ENCODE assay signal across 1 cellular context in genomic region chr3:32428092-32429068, GRCh38.
A peak's percentile ranks its signal among the peaks of the same experiment; 100 is the strongest.
TF ChIP-seq lines count a peak whose summit lies in the region.

No MANE protein-coding gene starts in this region.

TF ChIP-seq in GM12878, 131 proteins besides CTCF, POLR2A, EP300 and RAD21 (continued from another document):
- TF ChIP-seq ZBTB4 (CRISPR knock-in tag; IDR thresholded peaks at IDR 0.05): no peak
- TF ChIP-seq NFIC (IDR thresholded peaks at IDR 0.05; ENCODE audit: low read depth, low read length): peak; percentile 66
- 0 out of 2 replicates have a peak, but pooled peaks have one; percentile 53 for TF ChIP-seq FOXM1 (IDR thresholded peaks at IDR 0.05; ENCODE audit: low read depth, low read length)
- TF ChIP-seq GATAD2B (conservative IDR thresholded peaks at IDR 0.05; ENCODE audit: low read depth): peak; percentile 40
- TF ChIP-seq ZNF24 (IDR thresholded peaks at IDR 0.05): no peak
- peak; percentile 71; the same call in 1 of the 2 replicates for TF ChIP-seq ZBED1 (IDR thresholded peaks at IDR 0.05; ENCODE audit: borderline replicate concordance)
- TF ChIP-seq ATF7 (IDR thresholded peaks at IDR 0.05; ENCODE audit: low read depth): 0 out of 2 replicates have a peak, but pooled peaks have one; percentile 21
- 0 out of 2 replicates have a peak, but pooled peaks have one; percentile 7 for TF ChIP-seq RAD51 (IDR thresholded peaks at IDR 0.05)
- peak; percentile 93 for TF ChIP-seq PAX5 (IDR thresholded peaks at IDR 0.05; ENCODE audit: borderline replicate concordance, low read depth, low read length)
- peak; percentile 98 for TF ChIP-seq TCF12 (IDR thresholded peaks at IDR 0.05; ENCODE audit: low read depth, low read length)
- peak; percentile 51; the same call in 1 of the 2 replicates for TF ChIP-seq ATF2 (IDR thresholded peaks at IDR 0.05; ENCODE audit: low read length)
- no peak for TF ChIP-seq TARDBP (IDR thresholded peaks at IDR 0.05; ENCODE audit: borderline replicate concordance)
- peak; percentile 88 for TF ChIP-seq TCF3 (IDR thresholded peaks at IDR 0.05; ENCODE audit: borderline replicate concordance, insufficient read depth, low read depth, low read length)
- TF ChIP-seq SMAD5 (IDR thresholded peaks at IDR 0.05; ENCODE audit: low read depth): no peak
- TF ChIP-seq CBFB (IDR thresholded peaks at IDR 0.05; ENCODE audit: low read depth): peak; percentile 66
- TF ChIP-seq IKZF1 (conservative IDR thresholded peaks at IDR 0.05): peak; percentile 74
- peak; percentile 77 for TF ChIP-seq EED (IDR thresholded peaks at IDR 0.05; ENCODE audit: low read depth)
- no peak for TF ChIP-seq ZNF217 (IDR thresholded peaks at IDR 0.05)
- TF ChIP-seq NR2F1 (conservative IDR thresholded peaks at IDR 0.05): peak; percentile 81
- no peak for TF ChIP-seq SRF (IDR thresholded peaks at IDR 0.05; ENCODE audit: low read depth in 2 of 2, low read length in 2 of 2)
- TF ChIP-seq HDAC2 (IDR thresholded peaks at IDR 0.05): no peak
- peak; percentile 77; the same call in 1 of the 2 replicates for TF ChIP-seq DPF2 (IDR thresholded peaks at IDR 0.05)
- TF ChIP-seq CEBPB (IDR thresholded peaks at IDR 0.05; ENCODE audit: borderline replicate concordance in 1 of 2, low read depth in 2 of 2, low read length in 2 of 2): 0 out of 4 replicates have a peak, but pooled peaks of 1 of the 2 experiments have one; percentile 64
- TF ChIP-seq ETV6 (conservative IDR thresholded peaks at IDR 0.05 in 1 of 2, IDR thresholded peaks at IDR 0.05 in 1 of 2; ENCODE audit: borderline replicate concordance in 1 of 2, low read depth in 1 of 2): no peak
- peak; percentile 27; the same call in 1 of the 2 replicates for TF ChIP-seq MXI1 (IDR thresholded peaks at IDR 0.05; ENCODE audit: low read depth, low read length)
- TF ChIP-seq IKZF2 (IDR thresholded peaks at IDR 0.05): peak in 1 of 2 experiments; percentile 54; a peak in 3 of 4 replicates
- TF ChIP-seq BCL11A (IDR thresholded peaks at IDR 0.05; ENCODE audit: low read depth, low read length): peak; percentile 69
- peak; percentile 75; the same call in 1 of the 3 replicates for TF ChIP-seq POU2F2 (IDR thresholded peaks at IDR 0.05; ENCODE audit: borderline replicate concordance, low read depth, low read length)
- peak in 1 of 2 experiments; percentile 13; a peak in 1 of 4 replicates for TF ChIP-seq BHLHE40 (IDR thresholded peaks at IDR 0.05; ENCODE audit: borderline replicate concordance in 1 of 2, low read depth in 2 of 2, low read length in 1 of 2)
- peak; percentile 73; the same call in 1 of the 2 replicates for TF ChIP-seq MTA2 (IDR thresholded peaks at IDR 0.05; ENCODE audit: low read depth)
- peak; percentile 29 for TF ChIP-seq SP1 (IDR thresholded peaks at IDR 0.05; ENCODE audit: low read depth, low read length)
- TF ChIP-seq ZNF207 (IDR thresholded peaks at IDR 0.05; ENCODE audit: borderline replicate concordance): peak; percentile 28; the same call in 1 of the 2 replicates
- TF ChIP-seq RFX5 (IDR thresholded peaks at IDR 0.05; ENCODE audit: low read depth, low read length): no peak
- TF ChIP-seq SKIL (IDR thresholded peaks at IDR 0.05; ENCODE audit: low read depth, poor library complexity, severe bottlenecking): peak; percentile 93
- TF ChIP-seq RUNX3 (IDR thresholded peaks at IDR 0.05; ENCODE audit: low read length): peak; percentile 96
- peak; percentile 52; the same call in 1 of the 2 replicates for TF ChIP-seq IRF4 (IDR thresholded peaks at IDR 0.05; ENCODE audit: low read depth, low read length)
- TF ChIP-seq MEF2A (IDR thresholded peaks at IDR 0.05; ENCODE audit: insufficient read depth, low read depth, low read length): 0 out of 2 replicates have a peak, but pooled peaks have one; percentile 33
- TF ChIP-seq MLLT1 (IDR thresholded peaks at IDR 0.05): no peak
